In the genomic region with DNA sequence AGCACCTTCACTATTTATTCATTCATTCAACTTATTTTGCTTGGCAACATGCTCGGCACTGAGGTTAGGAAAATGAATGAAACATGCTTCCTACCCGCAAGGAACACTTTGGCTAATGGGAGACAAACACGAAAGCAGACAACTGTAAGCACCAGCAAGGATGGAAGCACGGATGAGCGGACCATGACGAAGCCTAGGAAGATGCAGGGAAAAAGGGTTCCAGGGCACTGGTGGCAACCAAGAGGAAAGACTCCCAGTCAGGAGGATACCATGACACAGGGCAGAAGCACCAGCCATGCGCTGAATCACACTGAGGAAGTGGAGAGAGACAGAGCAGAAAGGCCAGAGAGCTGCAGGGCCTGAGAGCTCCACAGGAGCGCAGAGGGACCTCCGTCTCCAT, we compare ENCODE assay signal across 29 cellular contexts. TPM values are rescaled to one million over a fixed set of nuclear protein-coding genes. Genes with fewer than 3 reads are reported as not detected.
A peak's percentile ranks its signal among the peaks of the same experiment; 100 is the strongest.
DNase-seq lines count a peak whose midpoint lies in the region.
"Had no signal": no experiment of that assay in that cellular context is flagged by ENCODE, and none has a peak within 500 bp of the region (broad histone marks: within the 10 kb centered on the region; RNA-seq: fewer than 3 reads in every experiment).

No MANE protein-coding gene starts in this region.

- POLR2A ChIA-PET in CD4-positive, alpha-beta memory T cell (lab: Charles Lee; ENCODE audit: partially characterized antibody), result no interaction called here

- H3K36me3 ChIP-seq in MG63, result no peaks in the 10 kb centered on the region
- H3K36me3 ChIP-seq in CD4-positive, alpha-beta memory T cell (ENCODE audit: insufficient read depth, low read length), result no peaks in the 10 kb centered on the region
- H3K36me3 ChIP-seq: ascending aorta, heart left ventricle, sigmoid colon, thoracic aorta, uterus had no signal

- H3K36me3 Mint-ChIP-seq in CD4-positive, alpha-beta memory T cell, result no peaks in the 10 kb centered on the region
- H3K36me3 Mint-ChIP-seq: activated CD4-positive, alpha-beta memory T cell treated with anti-CD3 and anti-CD28 coated beads for 36 hours; activated naive CD8-positive, alpha-beta T cell; memory B cell had no signal

- peak overlapping the region; percentile 11; the same call in 1 of the 2 replicates for H3K4me3 ChIP-seq in MG63
- H3K4me3 ChIP-seq in CD4-positive, alpha-beta memory T cell (ENCODE audit: low read length in 2 of 2), result no peak overlapping the region
- H3K4me3 ChIP-seq: ascending aorta, GM23338, heart left ventricle, PC-9, sigmoid colon, thoracic aorta, uterus had no signal

- CTCF ChIA-PET in CD4-positive, alpha-beta memory T cell (lab: Charles Lee; ENCODE audit: partially characterized antibody), result no interaction called here

- intact Hi-C loops in CD4-positive, alpha-beta memory T cell (cut with micrococcal nuclease), result no loop called here

- H3K27me3 ChIP-seq in MG63, result no peaks in the 10 kb centered on the region
- H3K27me3 ChIP-seq in CD4-positive, alpha-beta memory T cell (ENCODE audit: insufficient read depth, low read length), result no peaks in the 10 kb centered on the region
- H3K27me3 ChIP-seq: ascending aorta, heart left ventricle, uterus had no signal

- peaks cover under 1 to 2% of the 10 kb centered on the region in 2 donors for H3K27me3 Mint-ChIP-seq in CD4-positive, alpha-beta memory T cell

- H3K4me3 Mint-ChIP-seq in CD4-positive, alpha-beta memory T cell, result no peak overlapping the region
- H3K4me3 Mint-ChIP-seq: activated CD4-positive, alpha-beta memory T cell treated with anti-CD3 and anti-CD28 coated beads for 36 hours; activated naive CD8-positive, alpha-beta T cell; central memory CD8-positive, alpha-beta T cell; GM23338; memory B cell had no signal

- no peaks in the 10 kb centered on the region for H3K4me1 Mint-ChIP-seq in CD4-positive, alpha-beta memory T cell
- H3K4me1 Mint-ChIP-seq: central memory CD8-positive, alpha-beta T cell; memory B cell had no signal

- DNase-seq in MG63 (peak; percentile 78), caudate nucleus (lab: John Stamatoyannopoulos, UW) (peak in 1 of 61 donors; percentile 20), kidney glomerular epithelial cell (lab: John Stamatoyannopoulos, UW) (peak; percentile 88), stromal cell of bone marrow (ENCODE audit: low read depth) (peak; percentile 24), nucleus accumbens (lab: John Stamatoyannopoulos, UW) (no peak)
- no peak for DNase-seq in stimulated activated CD4-positive, alpha-beta T cell treated with anti-CD3 and anti-CD28 coated beads, Interleukin-2, amount 100 ng/mL, for 48 hours
- DNase-seq in CD4-positive, alpha-beta memory T cell, result no peak
- DNase-seq: activated CD4-positive, alpha-beta memory T cell treated with anti-CD3 and anti-CD28 coated beads for 36 hours; activated CD4-positive, CD25-positive, alpha-beta regulatory T cell treated with anti-CD3 and anti-CD28 coated beads, Interleukin-2, amount 50 U/mL, for 72 hours; foreskin fibroblast; heart left ventricle; left cardiac atrium; NCI-H1105 treated with DMSO at 0.1 percent for 48 hours; NCI-H1930; NCI-H526; PC-9; SIG-M5; sigmoid colon; stimulated activated CD4-positive, alpha-beta T cell treated with anti-CD3 and anti-CD28 coated beads, Interleukin-15, amount 100 ng/mL, for 24 hours; stimulated activated naive CD4-positive, alpha-beta T cell; T-helper 1 cell; uterus had no signal

- H3K27ac ChIP-seq in caudate nucleus (ENCODE audit: low read depth, low read length), result peak overlapping the region; percentile 64
- H3K27ac ChIP-seq in CD4-positive, alpha-beta memory T cell (ENCODE audit: low read depth, low read length), result no peak overlapping the region
- H3K27ac ChIP-seq: ascending aorta, heart left ventricle, PC-9, sigmoid colon, thoracic aorta, uterus had no signal

- H3K9me3 Mint-ChIP-seq in CD4-positive, alpha-beta memory T cell, result peaks cover 0 to 3% (median 0%) of the 10 kb centered on the region in 8 donors
- H3K9me3 Mint-ChIP-seq: activated CD4-positive, alpha-beta memory T cell treated with anti-CD3 and anti-CD28 coated beads for 36 hours; GM23338 had no signal

- H3K4me1 ChIP-seq in CD4-positive, alpha-beta memory T cell (ENCODE audit: insufficient read depth, low read length), result no peaks in the 10 kb centered on the region
- H3K4me1 ChIP-seq: ascending aorta, sigmoid colon had no signal

- no peaks in the 10 kb centered on the region for H3K9me3 ChIP-seq in MG63
- no peaks in the 10 kb centered on the region for H3K9me3 ChIP-seq in CD4-positive, alpha-beta memory T cell (ENCODE audit: control insufficient read depth in 1 of 2, low read length in 2 of 2)
- H3K9me3 ChIP-seq: ascending aorta, heart left ventricle, sigmoid colon, thoracic aorta, uterus had no signal

- no peak overlapping the region for H3K27ac Mint-ChIP-seq in CD4-positive, alpha-beta memory T cell
- H3K27ac Mint-ChIP-seq: activated CD4-positive, alpha-beta memory T cell treated with anti-CD3 and anti-CD28 coated beads for 36 hours; activated naive CD8-positive, alpha-beta T cell; GM23338; memory B cell; progenitor cell of endocrine pancreas had no signal

RNA-seq across cellular contexts. Expression of a gene that starts 9.8 kb away (rescaled TPM):
- 0.10 and 1.3 TPM in 2 replicates for total RNA-seq in MG63 (2014; rRNA removed; shearing (Covaris generic); ENCODE audit: low replicate concordance)
- not detected for total RNA-seq in CD4-positive, alpha-beta memory T cell
- not detected for polyA plus RNA-seq in CD4-positive, alpha-beta memory T cell
- total RNA-seq: activated CD4-positive, alpha-beta memory T cell treated with anti-CD3 and anti-CD28 coated beads for 36 hours; PC-9 had no signal

Comparison
In these comparisons a context has a peak if more than half of its experiments do, and no peak if none do; other contexts are left out.
1. DNase-seq: peak in MG63 (single experiment), kidney glomerular epithelial cell (single experiment) and stromal cell of bone marrow (single experiment); none in nucleus accumbens (0 of 56), stimulated activated CD4-positive, alpha-beta T cell treated with anti-CD3 and anti-CD28 coated beads, Interleukin-2, amount 100 ng/mL, for 48 hours (0 of 2) and CD4-positive, alpha-beta memory T cell (0 of 5).